8 cellular contexts compared by ENCODE assay signal in genomic region chr9:99253772-99254431, GRCh38. TPM values are rescaled to one million over a fixed set of nuclear protein-coding genes. Genes with fewer than 3 reads are reported as not detected.
DNase-seq lines count a peak whose midpoint lies in the region; ATAC-seq, FAIRE-seq and TF ChIP-seq lines count a peak whose summit lies in the region.

No MANE protein-coding gene starts in this region.

- FAIRE-seq in GM12891 (lab: Jason Lieb, UNC) (peak; percentile 99), H54 (lab: Jason Lieb, UNC) (no peak)

- H3K9me3 ChIP-seq in HEK293 (ENCODE audit: control insufficient read depth, insufficient read depth, low read depth, low read length) (no peaks in the 10 kb centered on the region), Peyer's patch (no peaks in the 10 kb centered on the region)

- TF ChIP-seq CTCF in HEK293 (tag by site-specific recombination; IDR thresholded peaks at IDR 0.05) (no peak), Peyer's patch (IDR thresholded peaks at IDR 0.05) (no peak)

- peak; percentile 41; the same call in 1 of the 2 replicates for TF ChIP-seq POLR2A in GM12891 (IDR thresholded peaks at IDR 0.05; ENCODE audit: low read depth, low read length)
- TF ChIP-seq POLR2A in Peyer's patch (IDR thresholded peaks at IDR 0.05) = no peak
- no peak for TF ChIP-seq POLR2A in H54 (IDR thresholded peaks at IDR 0.05; ENCODE audit: low read depth, low read length)

- no peak overlapping the region for H3K27ac ChIP-seq in HEK293 (ENCODE audit: extremely low read depth, low read depth, low read length)
- H3K27ac ChIP-seq in Peyer's patch = no peak overlapping the region

- H3K36me3 ChIP-seq in HEK293 (ENCODE audit: control insufficient read depth in 2 of 2, insufficient read depth in 1 of 2, low read length in 2 of 2) (no peaks in the 10 kb centered on the region), Peyer's patch (no peaks in the 10 kb centered on the region)

- no peaks in the 10 kb centered on the region for H3K27me3 ChIP-seq in Peyer's patch

- ATAC-seq in activated naive CD4-positive, alpha-beta T cell treated with anti-CD3 and anti-CD28 coated beads, Interleukin-2, amount 50 U/mL, for 72 hours = peak; percentile 92 to 95

- H3K9me3 Mint-ChIP-seq in activated naive CD4-positive, alpha-beta T cell treated with anti-CD3 and anti-CD28 coated beads, Interleukin-2, amount 50 U/mL, for 72 hours = no peaks in the 10 kb centered on the region

- H3K27ac Mint-ChIP-seq in activated naive CD4-positive, alpha-beta T cell treated with anti-CD3 and anti-CD28 coated beads, Interleukin-2, amount 50 U/mL, for 72 hours = peak overlapping the region; percentile 91 to 97

- no peaks in the 10 kb centered on the region for H3K4me1 ChIP-seq in HEK293 (ENCODE audit: control insufficient read depth, insufficient read depth, low read length)
- peaks cover 0 to 1% (median 0%) of the 10 kb centered on the region in 4 donors for H3K4me1 ChIP-seq in Peyer's patch

- H3K36me3 Mint-ChIP-seq in activated naive CD4-positive, alpha-beta T cell treated with anti-CD3 and anti-CD28 coated beads, Interleukin-2, amount 50 U/mL, for 72 hours = peaks cover 8 to 16% of the 10 kb centered on the region in 2 donors

- CTCF ChIA-PET in HEK293 (lab: Yijun Ruan, JAX) = no interaction called here

- POLR2A ChIA-PET in HEK293 (lab: Yijun Ruan, JAX) = no interaction called here

- no peak overlapping the region for H3K4me3 ChIP-seq in HEK293 (ENCODE audit: low read depth, low read length)
- H3K4me3 ChIP-seq in Peyer's patch = peak overlapping the region in 1 of 4 donors; percentile 28

- DNase-seq in GM12891 (ENCODE audit: insufficient read length, low spot score) (peak; percentile 46), Peyer's patch (peak in 2 of 3 donors; percentile 53 to 62), H54 (ENCODE audit: insufficient read length, low spot score) (no peak), NCI-H146 treated with DMSO at 0.1 percent for 48 hours (lab: John Stamatoyannopoulos, UW; ENCODE audit: unreplicated experiment) (no peak), NCI-H1436 treated with DMSO at 0.1 percent for 48 hours (lab: John Stamatoyannopoulos, UW) (no peak)
- peak; percentile 83 to 95 for DNase-seq in activated naive CD4-positive, alpha-beta T cell treated with anti-CD3 and anti-CD28 coated beads, Interleukin-2, amount 50 U/mL, for 72 hours (ENCODE audit: low spot score in 2 of 2)
- peak; percentile 82 to 88 (median 83) for DNase-seq in stimulated activated CD4-positive, alpha-beta T cell treated with anti-CD3 and anti-CD28 coated beads, Interleukin-12 subunit alpha, Interleukin-12 subunit beta, amount 100 ng/mL, for 48 hours (ENCODE audit: low read depth in 2 of 3, low spot score in 1 of 3)

TF ChIP-seq in GM12891, 5 proteins besides CTCF, POLR2A, EP300 and RAD21:
- TF ChIP-seq POU2F2 (IDR thresholded peaks at IDR 0.05; ENCODE audit: low read depth, low read length) = peak; percentile 80
- no peak for TF ChIP-seq PAX5 (IDR thresholded peaks at IDR 0.05; ENCODE audit: insufficient read depth, low read length, severe bottlenecking)
- no peak for TF ChIP-seq SPI1 (IDR thresholded peaks at IDR 0.05; ENCODE audit: low read depth, low read length)
- TF ChIP-seq POLR2AphosphoS5 (IDR thresholded peaks at IDR 0.05; ENCODE audit: low read depth, low read length) = peak; percentile 2; the same call in 1 of the 2 replicates
- no peak for TF ChIP-seq TAF1 (IDR thresholded peaks at IDR 0.05; ENCODE audit: low read depth, low read length)

TF ChIP-seq in HEK293, 187 proteins besides CTCF, POLR2A, EP300 and RAD21:
- TF ChIP-seq ZNF792 (tag by site-specific recombination; IDR thresholded peaks at IDR 0.05) (no peak), ZNF776 (tag by site-specific recombination; IDR thresholded peaks at IDR 0.05; ENCODE audit: borderline replicate concordance) (no peak), GLIS1 (tag by site-specific recombination; IDR thresholded peaks at IDR 0.05) (no peak), ZNF544 (tag by site-specific recombination; IDR thresholded peaks at IDR 0.05) (no peak)
- TF ChIP-seq, protein P1, sequence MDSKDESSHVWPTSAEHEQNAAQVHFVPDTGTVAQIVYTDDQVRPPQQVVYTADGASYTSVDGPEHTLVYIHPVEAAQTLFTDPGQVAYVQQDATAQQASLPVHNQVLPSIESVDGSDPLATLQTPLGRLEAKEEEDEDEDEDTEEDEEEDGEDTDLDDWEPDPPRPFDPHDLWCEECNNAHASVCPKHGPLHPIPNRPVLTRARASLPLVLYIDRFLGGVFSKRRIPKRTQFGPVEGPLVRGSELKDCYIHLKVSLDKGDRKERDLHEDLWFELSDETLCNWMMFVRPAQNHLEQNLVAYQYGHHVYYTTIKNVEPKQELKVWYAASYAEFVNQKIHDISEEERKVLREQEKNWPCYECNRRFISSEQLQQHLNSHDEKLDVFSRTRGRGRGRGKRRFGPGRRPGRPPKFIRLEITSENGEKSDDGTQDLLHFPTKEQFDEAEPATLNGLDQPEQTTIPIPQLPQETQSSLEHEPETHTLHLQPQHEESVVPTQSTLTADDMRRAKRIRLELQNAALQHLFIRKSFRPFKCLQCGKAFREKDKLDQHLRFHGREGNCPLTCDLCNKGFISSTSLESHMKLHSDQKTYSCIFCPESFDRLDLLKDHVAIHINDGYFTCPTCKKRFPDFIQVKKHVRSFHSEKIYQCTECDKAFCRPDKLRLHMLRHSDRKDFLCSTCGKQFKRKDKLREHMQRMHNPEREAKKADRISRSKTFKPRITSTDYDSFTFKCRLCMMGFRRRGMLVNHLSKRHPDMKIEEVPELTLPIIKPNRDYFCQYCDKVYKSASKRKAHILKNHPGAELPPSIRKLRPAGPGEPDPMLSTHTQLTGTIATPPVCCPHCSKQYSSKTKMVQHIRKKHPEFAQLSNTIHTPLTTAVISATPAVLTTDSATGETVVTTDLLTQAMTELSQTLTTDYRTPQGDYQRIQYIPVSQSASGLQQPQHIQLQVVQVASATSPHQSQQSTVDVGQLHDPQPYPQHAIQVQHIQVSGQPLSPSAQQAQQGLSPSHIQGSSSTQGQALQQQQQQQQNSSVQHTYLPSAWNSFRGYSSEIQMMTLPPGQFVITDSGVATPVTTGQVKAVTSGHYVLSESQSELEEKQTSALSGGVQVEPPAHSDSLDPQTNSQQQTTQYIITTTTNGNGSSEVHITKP (tag by site-specific recombination; IDR thresholded peaks at IDR 0.05) = peak; percentile 60

RNA-seq across cellular contexts. Expression of gene SEC61B, which starts 31.8 kb away (rescaled TPM):
- polyA plus RNA-seq in GM12891 (2012; ENCODE audit: low read depth, missing spikeins) = 570 TPM
- total RNA-seq in Peyer's patch = 10 to 100 TPM; 47.7 to 73.6 (median 58.0) TPM
- 100 to 1,000 TPM; 105 to 127 TPM for total RNA-seq in activated naive CD4-positive, alpha-beta T cell treated with anti-CD3 and anti-CD28 coated beads, Interleukin-2, amount 50 U/mL, for 72 hours

RNA-seq across cellular contexts. Expression of gene ALG2, which starts 32.2 kb away (rescaled TPM):
- polyA plus RNA-seq in GM12891 (2012; ENCODE audit: low read depth, missing spikeins) = 25.7 TPM
- total RNA-seq in Peyer's patch = 10 to 100 TPM; 19.0 to 36.2 (median 31.0) TPM
- 10 to 100 TPM; 14.0 to 20.6 TPM for total RNA-seq in activated naive CD4-positive, alpha-beta T cell treated with anti-CD3 and anti-CD28 coated beads, Interleukin-2, amount 50 U/mL, for 72 hours

Comparison
In these comparisons a context has a peak if more than half of its experiments do, and no peak if none do; other contexts are left out.
1. DNase-seq: peak in GM12891 (single experiment), Peyer's patch (2 of 3), activated naive CD4-positive, alpha-beta T cell treated with anti-CD3 and anti-CD28 coated beads, Interleukin-2, amount 50 U/mL, for 72 hours (2 of 2) and stimulated activated CD4-positive, alpha-beta T cell treated with anti-CD3 and anti-CD28 coated beads, Interleukin-12 subunit alpha, Interleukin-12 subunit beta, amount 100 ng/mL, for 48 hours (3 of 3); none in H54 (single experiment), NCI-H146 treated with DMSO at 0.1 percent for 48 hours (single experiment) and NCI-H1436 treated with DMSO at 0.1 percent for 48 hours (single experiment).